23 cellular contexts compared by ENCODE assay signal in genomic region chr6:170298688-170299087, GRCh38. TPM values are rescaled to one million over a fixed set of nuclear protein-coding genes. Genes with fewer than 3 reads are reported as not detected.
A peak's percentile ranks its signal among the peaks of the same experiment; 100 is the strongest.
DNase-seq lines count a peak whose midpoint lies in the region; ATAC-seq and TF ChIP-seq lines count a peak whose summit lies in the region.
"Had no signal": no experiment of that assay in that cellular context is flagged by ENCODE, and none has a peak within 500 bp of the region (broad histone marks: within the 10 kb centered on the region; RNA-seq: fewer than 3 reads in every experiment).

No MANE protein-coding gene starts in this region.

- no peak overlapping the region for H3K23ac ChIP-seq in H9 (ENCODE audit: insufficient read length, low read depth, low read length)

- WGBS in H9 (ENCODE audit: extremely low coverage, insufficient read length, low lambda C conversion rate), result no CpG with 5 or more reads among the region's 1 CpG

- no peaks in the 10 kb centered on the region for H4K20me1 ChIP-seq in H9 (ENCODE audit: control insufficient read depth, insufficient read depth, insufficient read length)

- TF ChIP-seq CTCF in H9 (conservative IDR thresholded peaks at IDR 0.05), result no peak

- H3K56ac ChIP-seq in H9 (ENCODE audit: insufficient read length, low read depth, low read length), result no peak overlapping the region

- H2BK12ac ChIP-seq in H9 (ENCODE audit: insufficient read length, low read depth, low read length), result peak overlapping the region; percentile 60

- H3K27ac Mint-ChIP-seq in H9, result no peak overlapping the region
- no peak overlapping the region for H3K27ac Mint-ChIP-seq in natural killer cell treated with Interleukin-12 subunit alpha and Interleukin-12 subunit beta and Interleukin-15 and Interleukin-18, amount 100 ng/mL, for 72 hours
- H3K27ac Mint-ChIP-seq: activated CD4-positive, alpha-beta T cell treated with anti-CD3 and anti-CD28 coated beads, Interleukin-2, amount 10 ng/mL, durations not matched to agents 24 days and 14 days; activated naive CD4-positive, alpha-beta T cell treated with anti-CD3 and anti-CD28 coated beads, Interleukin-2, amount 50 U/mL, for 24 hours; activated T-helper 17 cell treated with anti-CD3 and anti-CD28 coated beads, Interleukin-2, amount 50 U/mL, for 72 hours; stimulated activated naive B cell treated with anti-CD40 and anti-IgM and Interleukin-4, amounts not matched to agents 10 μg/mL and 1 μg/mL and 100 μg/mL, for 72 hours had no signal

- H3K9me3 ChIP-seq in H9 (ENCODE audit: control insufficient read depth, low read depth, low read length), result peaks cover 21% of the 10 kb centered on the region
- H3K9me3 ChIP-seq: heart left ventricle had no signal

- peaks cover 8% of the 10 kb centered on the region; the same call in 1 of the 2 replicates for H3K4me1 ChIP-seq in H9 (ENCODE audit: insufficient read depth, low read length)

- H3K9ac ChIP-seq in H9 (ENCODE audit: extremely low read depth, insufficient read length, low read length), result no peak overlapping the region
- H3K9ac ChIP-seq: BLaER1 treated with 17β-estradiol and CSF1 and Interleukin-3, amounts not matched to agents 10 nM and 100 nM had no signal

- ATAC-seq in natural killer cell treated with Interleukin-12 subunit alpha and Interleukin-12 subunit beta and Interleukin-15 and Interleukin-18, amount 100 ng/mL, for 72 hours, result peak; percentile 31 to 60
- no peak for ATAC-seq in HG03039 (IDR thresholded peaks at IDR 0.05; ENCODE audit: unreplicated experiment)
- ATAC-seq: activated T-helper 17 cell treated with anti-CD3 and anti-CD28 coated beads, Interleukin-2, amount 50 U/mL, for 72 hours; heart left ventricle; stimulated activated naive B cell treated with anti-CD40 and anti-IgM and Interleukin-4, amounts not matched to agents 10 μg/mL and 1 μg/mL and 100 μg/mL, for 72 hours had no signal

- peaks cover 21% of the 10 kb centered on the region for H3K27me3 ChIP-seq in H9 (ENCODE audit: insufficient read depth, low read length)

- H2AK5ac ChIP-seq in H9 (ENCODE audit: insufficient read length, low read length), result no peak overlapping the region

- H4K8ac ChIP-seq in H9 (replicated peaks; ENCODE audit: insufficient read length, low read depth, low read length), result no peak overlapping the region

- H2BK120ac ChIP-seq in H9 (ENCODE audit: low read depth, low read length, poor library complexity, severe bottlenecking), result no peak overlapping the region

- DNase-seq in Daoy (ENCODE audit: low read depth), result peak; percentile 38
- DNase-seq in H9, result no peak
- no peak for DNase-seq in caudate nucleus (lab: John Stamatoyannopoulos, UW)
- DNase-seq in natural killer cell treated with Interleukin-12 subunit alpha and Interleukin-12 subunit beta and Interleukin-15 and Interleukin-18, amount 100 ng/mL, for 72 hours (ENCODE audit: low spot score), result no peak
- no peak for DNase-seq in hippocampal formation (lab: John Stamatoyannopoulos, UW)
- DNase-seq in activated CD4-positive, alpha-beta T cell treated with anti-CD3 and anti-CD28 coated beads for 48 hours, result no peak
- DNase-seq: activated CD4-positive, alpha-beta T cell treated with anti-CD3 and anti-CD28 coated beads, Interleukin-2, amount 10 ng/mL, durations not matched to agents 24 days and 14 days; Caco-2; heart left ventricle; mesenchymal stem cell; NCI-H1417 treated with DMSO at 0.1 percent for 48 hours; NCI-H82; stimulated activated CD4-positive, alpha-beta T cell treated with anti-CD3 and anti-CD28 coated beads, Interleukin-2, amount 100 ng/mL, for 48 hours; stimulated activated naive B cell treated with anti-CD40 and anti-IgM and Interleukin-4, amounts not matched to agents 10 μg/mL and 1 μg/mL and 100 μg/mL, for 72 hours had no signal

- peaks cover 33 to 39% of the 10 kb centered on the region in 2 experiments for H3K4me1 Mint-ChIP-seq in H9
- H3K4me1 Mint-ChIP-seq in natural killer cell treated with Interleukin-12 subunit alpha and Interleukin-12 subunit beta and Interleukin-15 and Interleukin-18, amount 100 ng/mL, for 72 hours (ENCODE audit: low read depth in 2 of 2), result peaks cover 5 to 10% of the 10 kb centered on the region in 2 donors
- H3K4me1 Mint-ChIP-seq: activated T-helper 17 cell treated with anti-CD3 and anti-CD28 coated beads, Interleukin-2, amount 50 U/mL, for 72 hours had no signal

- H3K79me2 ChIP-seq in H9 (ENCODE audit: insufficient read depth, low read length), result no peaks in the 10 kb centered on the region

- no peak overlapping the region for H4K5ac ChIP-seq in H9 (ENCODE audit: insufficient read length, low read depth, low read length)

- H3K4me2 ChIP-seq in H9 (ENCODE audit: insufficient read depth, insufficient read length, low read length), result no peak overlapping the region

- no peak overlapping the region for H4K91ac ChIP-seq in H9 (ENCODE audit: insufficient read length, low read depth, low read length)

- H3T11ph ChIP-seq in H9 (ENCODE audit: low read length), result no peak overlapping the region

- no peak overlapping the region for H3K18ac ChIP-seq in H9 (ENCODE audit: insufficient read length, low read depth, low read length)

- no peak overlapping the region for H3K4ac ChIP-seq in H9 (ENCODE audit: low read depth, low read length)

- H2BK15ac ChIP-seq in H9 (ENCODE audit: low read depth, low read length), result no peak overlapping the region; the same call in 1 of the 2 replicates

- H3K79me1 ChIP-seq in H9 (ENCODE audit: insufficient read depth, low read depth, low read length, poor library complexity, severe bottlenecking), result no peaks in the 10 kb centered on the region

- no peak overlapping the region for H2BK20ac ChIP-seq in H9 (ENCODE audit: low read depth, low read length, poor library complexity, severe bottlenecking)

- H3K27me3 Mint-ChIP-seq in H9 (ENCODE audit: low read depth), result peaks cover 78% of the 10 kb centered on the region
- H3K27me3 Mint-ChIP-seq in natural killer cell treated with Interleukin-12 subunit alpha and Interleukin-12 subunit beta and Interleukin-15 and Interleukin-18, amount 100 ng/mL, for 72 hours, result peaks cover 28 to 54% of the 10 kb centered on the region in 2 donors

- peaks cover 4% of the 10 kb centered on the region for H3K23me2 ChIP-seq in H9 (ENCODE audit: insufficient read length, low read depth, low read length, poor library complexity, severe bottlenecking)

- H2BK5ac ChIP-seq in H9 (ENCODE audit: insufficient read length, low read length), result no peak overlapping the region

- H3K27ac ChIP-seq in H9 (ENCODE audit: insufficient read length, low read depth, low read length) (no peak overlapping the region), caudate nucleus (ENCODE audit: low read depth, low read length) (peak overlapping the region; percentile 71)
- H3K27ac ChIP-seq: BLaER1 treated with 17β-estradiol and CSF1 and Interleukin-3, amounts not matched to agents 10 nM and 100 nM; epithelial cell of prostate; heart left ventricle; HL-60; VCaP had no signal

- no peak overlapping the region for H2AFZ ChIP-seq in H9 (ENCODE audit: low read length)

- peaks cover 47 to 51% of the 10 kb centered on the region in 2 experiments for H3K9me3 Mint-ChIP-seq in H9
- H3K9me3 Mint-ChIP-seq in natural killer cell treated with Interleukin-12 subunit alpha and Interleukin-12 subunit beta and Interleukin-15 and Interleukin-18, amount 100 ng/mL, for 72 hours, result no peaks in the 10 kb centered on the region
- H3K9me3 Mint-ChIP-seq: activated naive CD4-positive, alpha-beta T cell treated with anti-CD3 and anti-CD28 coated beads, Interleukin-2, amount 50 U/mL, for 24 hours; activated T-helper 17 cell treated with anti-CD3 and anti-CD28 coated beads, Interleukin-2, amount 50 U/mL, for 72 hours; central memory CD8-positive, alpha-beta T cell had no signal

- no peak overlapping the region for H3K4me3 Mint-ChIP-seq in H9
- no peak overlapping the region for H3K4me3 Mint-ChIP-seq in natural killer cell treated with Interleukin-12 subunit alpha and Interleukin-12 subunit beta and Interleukin-15 and Interleukin-18, amount 100 ng/mL, for 72 hours
- H3K4me3 Mint-ChIP-seq: activated CD4-positive, alpha-beta T cell treated with anti-CD3 and anti-CD28 coated beads, Interleukin-2, amount 10 ng/mL, durations not matched to agents 24 days and 14 days; activated naive CD4-positive, alpha-beta T cell treated with anti-CD3 and anti-CD28 coated beads, Interleukin-2, amount 50 U/mL, for 24 hours; activated T-helper 17 cell treated with anti-CD3 and anti-CD28 coated beads, Interleukin-2, amount 50 U/mL, for 72 hours; central memory CD8-positive, alpha-beta T cell; stimulated activated naive B cell treated with anti-CD40 and anti-IgM and Interleukin-4, amounts not matched to agents 10 μg/mL and 1 μg/mL and 100 μg/mL, for 72 hours had no signal

- peaks cover 37 to 54% (median 40%) of the 10 kb centered on the region in 3 experiments for H3K36me3 Mint-ChIP-seq in H9 (ENCODE audit: insufficient read depth in 1 of 3, low read depth in 3 of 3)
- peaks cover 5% of the 10 kb centered on the region for H3K36me3 Mint-ChIP-seq in natural killer cell treated with Interleukin-12 subunit alpha and Interleukin-12 subunit beta and Interleukin-15 and Interleukin-18, amount 100 ng/mL, for 72 hours

- H3K14ac ChIP-seq in H9 (ENCODE audit: insufficient read depth, low read length), result no peak overlapping the region

RNA-seq across cellular contexts. Expression of gene DLL1, which starts 7.8 kb away (rescaled TPM):
- 2.8 and 4.6 TPM in 2 replicates for total RNA-seq in Daoy (2014; rRNA removed; shearing (Covaris generic))
- total RNA-seq in H9 (2021), result 2.7 and 2.8 TPM in 2 replicates
- under 1 TPM; 0.12 to 0.61 TPM for total RNA-seq in natural killer cell treated with Interleukin-12 subunit alpha and Interleukin-12 subunit beta and Interleukin-15 and Interleukin-18, amount 100 ng/mL, for 72 hours
- total RNA-seq: activated CD4-positive, alpha-beta T cell treated with anti-CD3 and anti-CD28 coated beads, Interleukin-2, amount 10 ng/mL, durations not matched to agents 24 days and 14 days; OCI-LY7 had no signal

RNA-seq across cellular contexts. Expression of gene FAM120B, which starts 7.9 kb away (rescaled TPM):
- 16.4 and 21.8 TPM in 2 replicates for total RNA-seq in Daoy (2014; rRNA removed; shearing (Covaris generic))
- 14.9 and 16.7 TPM in 2 replicates for total RNA-seq in H9 (2021)
- 10 to 100 TPM; 19.9 to 28.0 TPM for total RNA-seq in natural killer cell treated with Interleukin-12 subunit alpha and Interleukin-12 subunit beta and Interleukin-15 and Interleukin-18, amount 100 ng/mL, for 72 hours
